8 cellular contexts compared by ENCODE assay signal in genomic region chr2:73984203-73984921, GRCh38. TPM values are rescaled to one million over a fixed set of nuclear protein-coding genes. Genes with fewer than 3 reads are reported as not detected.
DNase-seq lines count a peak whose midpoint lies in the region; ATAC-seq and TF ChIP-seq lines count a peak whose summit lies in the region.

TET3 (plus strand) TSS chr2:73984910; CDS start chr2:73986404, 1,494 bp downstream.

- intact Hi-C loops in CD4-positive, alpha-beta memory T cell (cut with micrococcal nuclease), result loop anchor here (10.0 kb wide), 1 partner anchor 750 kb away; the partner anchor contains the start of genes CCT7 and PRADC1
- intact Hi-C loops in esophagus squamous epithelium (cut with DNase I), result loop anchor here (5.0 kb wide), 1 partner anchor 57 kb away; the partner anchor contains the start of gene DGUOK
- intact Hi-C loops in aorta (cut with DNase I), result no loop called here

- H3K9ac ChIP-seq in HUES64 (ENCODE audit: low read depth, low read length), result peak within 1 kb of the TSS; percentile 84

- H3K27ac ChIP-seq in CD4-positive, alpha-beta memory T cell (ENCODE audit: low read depth, low read length), result peak within 1 kb of the TSS; percentile 75
- H3K27ac ChIP-seq in HUES64 (ENCODE audit: low read depth, low read length) (peak within 1 kb of the TSS; percentile 69), esophagus squamous epithelium (peak within 1 kb of the TSS; percentile 91 to 99 (median 97)), aorta (ENCODE audit: low read depth in 1 of 2, low read length in 2 of 2) (no peak within 1 kb of the TSS)

- H3K9me3 Mint-ChIP-seq in CD4-positive, alpha-beta memory T cell, result no peaks in the 10 kb centered on the region
- H3K9me3 Mint-ChIP-seq in activated CD8-positive, alpha-beta memory T cell treated with anti-CD3 and anti-CD28 coated beads, Interleukin-2, amount 10 ng/mL, durations not matched to agents 7 days and 5 days (ENCODE audit: low read depth), result no peaks in the 10 kb centered on the region
- no peaks in the 10 kb centered on the region for H3K9me3 Mint-ChIP-seq in nephron

- TF ChIP-seq POLR2A in esophagus squamous epithelium (IDR thresholded peaks at IDR 0.05), result no peak

- peaks cover 3 to 14% of the 10 kb centered on the region in 2 donors for H3K36me3 Mint-ChIP-seq in CD4-positive, alpha-beta memory T cell
- H3K36me3 Mint-ChIP-seq in activated CD8-positive, alpha-beta memory T cell treated with anti-CD3 and anti-CD28 coated beads, Interleukin-2, amount 10 ng/mL, durations not matched to agents 7 days and 5 days, result peaks cover 14% of the 10 kb centered on the region
- peaks cover 16% of the 10 kb centered on the region for H3K36me3 Mint-ChIP-seq in nephron (ENCODE audit: low read depth)

- H3K4me1 ChIP-seq in CD4-positive, alpha-beta memory T cell (ENCODE audit: insufficient read depth, low read length), result peaks cover 76% of the 10 kb centered on the region
- H3K4me1 ChIP-seq in HUES64 (ENCODE audit: insufficient read depth, low read length), result peaks cover 47% of the 10 kb centered on the region
- H3K4me1 ChIP-seq in esophagus squamous epithelium, result peaks cover 63 to 91% (median 67%) of the 10 kb centered on the region in 3 donors
- no peaks in the 10 kb centered on the region for H3K4me1 ChIP-seq in aorta (ENCODE audit: control insufficient read depth in 1 of 2, insufficient read depth in 2 of 2, low read length in 2 of 2)

- H3K36me3 ChIP-seq in CD4-positive, alpha-beta memory T cell (ENCODE audit: insufficient read depth, low read length), result no peaks in the 10 kb centered on the region
- H3K36me3 ChIP-seq in HUES64 (ENCODE audit: insufficient read depth, low read length) (peaks cover 12% of the 10 kb centered on the region; the same call in 1 of the 2 replicates), esophagus squamous epithelium (peaks cover 0 to 4% (median 0%) of the 10 kb centered on the region in 3 donors), aorta (ENCODE audit: control insufficient read depth in 1 of 2, insufficient read depth in 2 of 2, low read length in 1 of 2) (no peaks in the 10 kb centered on the region)

- H3K4me3 ChIP-seq in CD4-positive, alpha-beta memory T cell (ENCODE audit: low read length in 2 of 2), result peak within 1 kb of the TSS; percentile 52 to 73
- H3K4me3 ChIP-seq in HUES64 (ENCODE audit: low read length) (peak within 1 kb of the TSS; percentile 70), esophagus squamous epithelium (peak within 1 kb of the TSS; percentile 71 to 89 (median 78)), aorta (ENCODE audit: low read length in 2 of 2) (peak within 1 kb of the TSS; percentile 61 to 91)

- POLR2A ChIA-PET in CD4-positive, alpha-beta memory T cell (lab: Charles Lee; ENCODE audit: partially characterized antibody), result interaction anchor here (1.0 to 5.0 kb wide), 6 partner anchors 14 to 156 kb away, joined by 3 to 34 read pairs (median 10); partner anchors contain the start of genes DGUOK and STAMBP

- under 1% methylated on average over 84 of the region's 85 CpGs for WGBS in HUES64
- 0% methylated on average over 15 of the region's 85 CpGs; no CpG with 5 or more reads in 1 of the 2 donors for WGBS in esophagus squamous epithelium, 2 donors
- WGBS in aorta, 2 donors, result 4 to 9% methylated on average over 38 to 85 of the region's 85 CpGs

- no peak for DNase-seq in CD4-positive, alpha-beta memory T cell
- peak; percentile 68 for DNase-seq in activated CD8-positive, alpha-beta memory T cell treated with anti-CD3 and anti-CD28 coated beads, Interleukin-2, amount 10 ng/mL, durations not matched to agents 7 days and 5 days
- DNase-seq in esophagus squamous epithelium (lab: John Stamatoyannopoulos, UW) (no peak), aorta (peak; percentile 58 to 83)

- H3K9me3 ChIP-seq in CD4-positive, alpha-beta memory T cell (ENCODE audit: control insufficient read depth in 1 of 2, low read length in 2 of 2), result no peaks in the 10 kb centered on the region
- H3K9me3 ChIP-seq in HUES64 (ENCODE audit: insufficient read depth, low read depth, low read length), result no peaks in the 10 kb centered on the region
- no peaks in the 10 kb centered on the region for H3K9me3 ChIP-seq in esophagus squamous epithelium
- H3K9me3 ChIP-seq in aorta (ENCODE audit: control insufficient read depth, low read length), result no peaks in the 10 kb centered on the region

- H3K4me1 Mint-ChIP-seq in CD4-positive, alpha-beta memory T cell, result peaks cover 60 to 85% (median 71%) of the 10 kb centered on the region in 4 donors
- peaks cover 61% of the 10 kb centered on the region for H3K4me1 Mint-ChIP-seq in activated CD8-positive, alpha-beta memory T cell treated with anti-CD3 and anti-CD28 coated beads, Interleukin-2, amount 10 ng/mL, durations not matched to agents 7 days and 5 days
- peaks cover 69% of the 10 kb centered on the region for H3K4me1 Mint-ChIP-seq in nephron

- peak within 1 kb of the TSS; percentile 79 to 96 (median 88) for H3K27ac Mint-ChIP-seq in CD4-positive, alpha-beta memory T cell
- H3K27ac Mint-ChIP-seq in activated CD8-positive, alpha-beta memory T cell treated with anti-CD3 and anti-CD28 coated beads, Interleukin-2, amount 10 ng/mL, durations not matched to agents 7 days and 5 days, result peak within 1 kb of the TSS; percentile 82
- H3K27ac Mint-ChIP-seq in nephron, result peak within 1 kb of the TSS; percentile 82 to 96 (median 95)

- H3K27me3 ChIP-seq in CD4-positive, alpha-beta memory T cell (ENCODE audit: insufficient read depth, low read length), result no peaks in the 10 kb centered on the region
- H3K27me3 ChIP-seq in HUES64 (ENCODE audit: insufficient read depth, low read length), result peaks cover 52% of the 10 kb centered on the region
- H3K27me3 ChIP-seq in esophagus squamous epithelium, result no peaks in the 10 kb centered on the region
- H3K27me3 ChIP-seq in aorta (ENCODE audit: control insufficient read depth in 1 of 2, insufficient read depth in 2 of 2, low read length in 1 of 2), result no peaks in the 10 kb centered on the region

- TF ChIP-seq CTCF in esophagus squamous epithelium (IDR thresholded peaks at IDR 0.05) (no peak), nephron (IDR thresholded peaks at IDR 0.05; ENCODE audit: unreplicated experiment in 3 of 3) (no peak)

- H3K4me3 Mint-ChIP-seq in CD4-positive, alpha-beta memory T cell, result peak within 1 kb of the TSS; percentile 81 to 92 (median 86)
- peak within 1 kb of the TSS; percentile 74 for H3K4me3 Mint-ChIP-seq in activated CD8-positive, alpha-beta memory T cell treated with anti-CD3 and anti-CD28 coated beads, Interleukin-2, amount 10 ng/mL, durations not matched to agents 7 days and 5 days
- peak within 1 kb of the TSS; percentile 88 to 91 (median 89) for H3K4me3 Mint-ChIP-seq in nephron

- CTCF ChIA-PET in CD4-positive, alpha-beta memory T cell (lab: Charles Lee; ENCODE audit: partially characterized antibody), result no interaction called here
- CTCF ChIA-PET in activated CD8-positive, alpha-beta memory T cell treated with anti-CD3 and anti-CD28 coated beads, Interleukin-2, amount 10 ng/mL, durations not matched to agents 7 days and 5 days (lab: Charles Lee), result interaction anchor here (1.3 kb wide), 1 partner anchor 63 kb away, joined by 3 read pairs; no protein-coding TSS in a partner anchor

- no peaks in the 10 kb centered on the region for H3K27me3 Mint-ChIP-seq in CD4-positive, alpha-beta memory T cell
- peaks cover 23% of the 10 kb centered on the region for H3K27me3 Mint-ChIP-seq in activated CD8-positive, alpha-beta memory T cell treated with anti-CD3 and anti-CD28 coated beads, Interleukin-2, amount 10 ng/mL, durations not matched to agents 7 days and 5 days
- H3K27me3 Mint-ChIP-seq in nephron (ENCODE audit: low read depth), result peaks cover 44% of the 10 kb centered on the region

- ATAC-seq in GM19397 (IDR thresholded peaks at IDR 0.05; ENCODE audit: unreplicated experiment) (peak; percentile 52), aorta (ENCODE audit: low FRiP score) (no peak), GM19351 (IDR thresholded peaks at IDR 0.05; ENCODE audit: unreplicated experiment) (no peak)
- peak; percentile 12 for ATAC-seq in activated CD8-positive, alpha-beta memory T cell treated with anti-CD3 and anti-CD28 coated beads, Interleukin-2, amount 10 ng/mL, durations not matched to agents 7 days and 5 days

RNA-seq across cellular contexts. Expression of gene TET3, which starts in this region (rescaled TPM):
- total RNA-seq in CD4-positive, alpha-beta memory T cell, result 10 to 100 TPM; 18.2 to 19.4 TPM
- under 1 TPM; 0.03 to 0.57 TPM for polyA plus RNA-seq in CD4-positive, alpha-beta memory T cell
- polyA plus RNA-seq in HUES64 (2013, experiment 1 of 2), result 7.1 TPM
- polyA plus RNA-seq in HUES64 (2013, experiment 2 of 2), result 7.7 TPM
- 10 to 100 TPM; 12.7 to 13.7 TPM for total RNA-seq in activated CD8-positive, alpha-beta memory T cell treated with anti-CD3 and anti-CD28 coated beads, Interleukin-2, amount 10 ng/mL, durations not matched to agents 7 days and 5 days
- total RNA-seq in esophagus squamous epithelium, result 10 to 100 TPM in 3 of 4 donors, 1 to 10 TPM in 1; 6.6 to 20.2 (median 16.2) TPM
- 10 to 100 TPM in 1 of 2 donors, 1 to 10 TPM in 1; 9.5 to 12.1 TPM for total RNA-seq in aorta
- 1 to 10 TPM; 1.0 to 1.9 TPM for polyA plus RNA-seq in aorta

Comparison
In these comparisons a context has a peak if more than half of its experiments do, and no peak if none do; other contexts are left out.
1. DNase-seq: peak in activated CD8-positive, alpha-beta memory T cell treated with anti-CD3 and anti-CD28 coated beads, Interleukin-2, amount 10 ng/mL, durations not matched to agents 7 days and 5 days (single experiment) and aorta (2 of 2); none in CD4-positive, alpha-beta memory T cell (0 of 5) and esophagus squamous epithelium (single experiment).
2. H3K27ac ChIP-seq: peak in CD4-positive, alpha-beta memory T cell (single experiment), HUES64 (single experiment) and esophagus squamous epithelium (4 of 4); none in aorta (0 of 2).
3. ATAC-seq: peak in GM19397 (single experiment) and activated CD8-positive, alpha-beta memory T cell treated with anti-CD3 and anti-CD28 coated beads, Interleukin-2, amount 10 ng/mL, durations not matched to agents 7 days and 5 days (single experiment); none in aorta (single experiment) and GM19351 (single experiment).
4. intact Hi-C loops: an anchor here in CD4-positive, alpha-beta memory T cell (10.0 kb wide) and esophagus squamous epithelium (5.0 kb wide); none called in aorta.
5. Peak in every context shown above with its lines, with median percentiles within 50 percentile points of each other: H3K4me3 ChIP-seq, H3K27ac Mint-ChIP-seq and H3K4me3 Mint-ChIP-seq.